ENCODE assay signal across 1 cellular context in the genomic region with DNA sequence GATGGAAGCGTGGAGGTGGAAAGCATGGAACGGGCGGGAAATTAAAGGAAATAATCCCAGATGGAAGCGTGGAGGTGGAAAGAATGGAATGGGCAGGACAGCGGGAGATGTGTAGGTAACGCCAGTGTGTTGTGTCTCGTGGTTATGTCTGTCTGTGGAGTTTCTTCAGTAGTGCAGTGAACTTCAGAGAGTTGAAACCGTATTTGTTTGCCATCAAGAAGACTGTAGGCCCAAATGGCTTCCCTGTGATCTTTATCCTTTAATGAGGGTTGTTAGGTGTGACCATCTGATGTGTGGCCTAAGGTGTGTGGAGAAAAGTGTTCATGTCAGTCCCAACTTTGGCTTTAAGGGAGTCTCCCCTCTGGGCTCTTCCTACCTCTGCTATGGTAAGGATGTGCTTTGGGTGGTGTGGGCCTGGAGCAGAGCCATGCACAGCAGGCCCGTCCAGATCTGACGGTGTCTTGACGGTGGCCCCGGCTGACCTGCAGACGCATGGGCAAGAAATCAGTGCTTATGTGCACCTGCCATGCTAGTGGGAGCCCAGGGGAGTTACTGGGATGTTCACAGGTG.
TF ChIP-seq lines count a peak whose summit lies in the region.

No MANE protein-coding gene starts in this region.

TF ChIP-seq in GM12878, 131 proteins besides CTCF, POLR2A, EP300 and RAD21:
- no peak for TF ChIP-seq CBFB (IDR thresholded peaks at IDR 0.05; ENCODE audit: low read depth)
- no peak for TF ChIP-seq SMARCA5 (IDR thresholded peaks at IDR 0.05)
- TF ChIP-seq RBBP5 (conservative IDR thresholded peaks at IDR 0.05), result no peak
- TF ChIP-seq, protein P1, sequence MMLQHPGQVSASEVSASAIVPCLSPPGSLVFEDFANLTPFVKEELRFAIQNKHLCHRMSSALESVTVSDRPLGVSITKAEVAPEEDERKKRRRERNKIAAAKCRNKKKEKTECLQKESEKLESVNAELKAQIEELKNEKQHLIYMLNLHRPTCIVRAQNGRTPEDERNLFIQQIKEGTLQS (IDR thresholded peaks at IDR 0.05; ENCODE audit: borderline replicate concordance, extremely low read depth, low read depth, low read length), result no peak
- TF ChIP-seq CHD2 (IDR thresholded peaks at IDR 0.05; ENCODE audit: borderline replicate concordance, low read depth, low read length), result no peak
- no peak for TF ChIP-seq KAT2A (conservative IDR thresholded peaks at IDR 0.05; ENCODE audit: control insufficient read depth, low read depth, low read length)
- no peak for TF ChIP-seq GATAD2B (conservative IDR thresholded peaks at IDR 0.05; ENCODE audit: low read depth)
- TF ChIP-seq LARP7 (IDR thresholded peaks at IDR 0.05), result no peak
- no peak for TF ChIP-seq CEBPZ (IDR thresholded peaks at IDR 0.05; ENCODE audit: low read depth, low read length)
- TF ChIP-seq SREBF1 (IDR thresholded peaks at IDR 0.05; ENCODE audit: low read length), result no peak
- TF ChIP-seq USF2 (IDR thresholded peaks at IDR 0.05; ENCODE audit: borderline replicate concordance, low read depth, low read length), result no peak
- no peak for TF ChIP-seq RELA (IDR thresholded peaks at IDR 0.05; ENCODE audit: borderline replicate concordance, partially characterized antibody)
- no peak for TF ChIP-seq E4F1 (IDR thresholded peaks at IDR 0.05; ENCODE audit: borderline replicate concordance, partially characterized antibody)
- TF ChIP-seq SMC3 (IDR thresholded peaks at IDR 0.05; ENCODE audit: borderline replicate concordance, low read length), result no peak
- TF ChIP-seq PAX5 (IDR thresholded peaks at IDR 0.05; ENCODE audit: borderline replicate concordance, low read depth, low read length), result no peak
- TF ChIP-seq PAX8 (IDR thresholded peaks at IDR 0.05), result no peak
- TF ChIP-seq ZSCAN29 (IDR thresholded peaks at IDR 0.05), result no peak
- TF ChIP-seq, protein P2, sequence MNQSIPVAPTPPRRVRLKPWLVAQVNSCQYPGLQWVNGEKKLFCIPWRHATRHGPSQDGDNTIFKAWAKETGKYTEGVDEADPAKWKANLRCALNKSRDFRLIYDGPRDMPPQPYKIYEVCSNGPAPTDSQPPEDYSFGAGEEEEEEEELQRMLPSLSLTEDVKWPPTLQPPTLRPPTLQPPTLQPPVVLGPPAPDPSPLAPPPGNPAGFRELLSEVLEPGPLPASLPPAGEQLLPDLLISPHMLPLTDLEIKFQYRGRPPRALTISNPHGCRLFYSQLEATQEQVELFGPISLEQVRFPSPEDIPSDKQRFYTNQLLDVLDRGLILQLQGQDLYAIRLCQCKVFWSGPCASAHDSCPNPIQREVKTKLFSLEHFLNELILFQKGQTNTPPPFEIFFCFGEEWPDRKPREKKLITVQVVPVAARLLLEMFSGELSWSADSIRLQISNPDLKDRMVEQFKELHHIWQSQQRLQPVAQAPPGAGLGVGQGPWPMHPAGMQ (IDR thresholded peaks at IDR 0.05; ENCODE audit: borderline replicate concordance), result no peak
- TF ChIP-seq FOS (IDR thresholded peaks at IDR 0.05; ENCODE audit: borderline replicate concordance, extremely low read depth, insufficient read length), result no peak
TF ChIP-seq in GM12878: peak in this region for 0.
